Comparison of ENCODE assay signal across 22 cellular contexts in genomic region chr3:136311256-136311655, GRCh38.
A peak's percentile ranks its signal among the peaks of the same experiment; 100 is the strongest.
DNase-seq lines count a peak whose midpoint lies in the region; FAIRE-seq and TF ChIP-seq lines count a peak whose summit lies in the region.
"Had no signal": no experiment of that assay in that cellular context is flagged by ENCODE, and none has a peak within 500 bp of the region (broad histone marks: within the 10 kb centered on the region; RNA-seq: fewer than 3 reads in every experiment).

No MANE protein-coding gene starts in this region.

- no peaks in the 10 kb centered on the region for H3K27me3 ChIP-seq in kidney epithelial cell (ENCODE audit: control insufficient read depth, insufficient read depth, low read length)
- H3K27me3 ChIP-seq: BLaER1 had no signal

- TF ChIP-seq CTCF in kidney epithelial cell (IDR thresholded peaks at IDR 0.05; ENCODE audit: insufficient read depth, low read length, poor library complexity, severe bottlenecking): no peak

- H3K27ac Mint-ChIP-seq in activated CD4-positive, alpha-beta T cell treated with anti-CD3 and anti-CD28 coated beads, Interleukin-2, amount 10 ng/mL, durations not matched to agents 24 days and 14 days: no peak overlapping the region
- no peak overlapping the region for H3K27ac Mint-ChIP-seq in activated CD4-positive, alpha-beta T cell treated with anti-CD3 and anti-CD28 coated beads, Interleukin-2, amount 10 ng/mL, durations not matched to agents 7 days and 5 days
- H3K27ac Mint-ChIP-seq: B cell; CD4-positive, CD25-positive, alpha-beta regulatory T cell; CD8-positive, alpha-beta T cell; GM23338; H9; HFFc6 had no signal

- peaks cover 8% of the 10 kb centered on the region for H3K36me3 Mint-ChIP-seq in activated CD4-positive, alpha-beta T cell treated with anti-CD3 and anti-CD28 coated beads, Interleukin-2, amount 10 ng/mL, durations not matched to agents 24 days and 14 days (ENCODE audit: low read depth)
- peaks cover 5% of the 10 kb centered on the region for H3K36me3 Mint-ChIP-seq in activated CD4-positive, alpha-beta T cell treated with anti-CD3 and anti-CD28 coated beads, Interleukin-2, amount 10 ng/mL, durations not matched to agents 7 days and 5 days (ENCODE audit: low read depth)

- POLR2A ChIA-PET in activated CD4-positive, alpha-beta T cell treated with anti-CD3 and anti-CD28 coated beads, Interleukin-2, amount 10 ng/mL, durations not matched to agents 7 days and 5 days (lab: Charles Lee): no interaction called here

- no peak overlapping the region for H3K4me3 ChIP-seq in kidney epithelial cell (ENCODE audit: low read depth, low read length)
- H3K4me3 ChIP-seq: BLaER1, GM23338 had no signal

- peaks cover 3% of the 10 kb centered on the region for H3K9me3 Mint-ChIP-seq in activated CD4-positive, alpha-beta T cell treated with anti-CD3 and anti-CD28 coated beads, Interleukin-2, amount 10 ng/mL, durations not matched to agents 24 days and 14 days
- H3K9me3 Mint-ChIP-seq in activated CD4-positive, alpha-beta T cell treated with anti-CD3 and anti-CD28 coated beads, Interleukin-2, amount 10 ng/mL, durations not matched to agents 7 days and 5 days: peaks cover 2% of the 10 kb centered on the region
- H3K9me3 Mint-ChIP-seq: CD8-positive, alpha-beta T cell had no signal

- H3K4me3 Mint-ChIP-seq in activated CD4-positive, alpha-beta T cell treated with anti-CD3 and anti-CD28 coated beads, Interleukin-2, amount 10 ng/mL, durations not matched to agents 24 days and 14 days: no peak overlapping the region
- no peak overlapping the region for H3K4me3 Mint-ChIP-seq in activated CD4-positive, alpha-beta T cell treated with anti-CD3 and anti-CD28 coated beads, Interleukin-2, amount 10 ng/mL, durations not matched to agents 7 days and 5 days
- H3K4me3 Mint-ChIP-seq: B cell; CD4-positive, CD25-positive, alpha-beta regulatory T cell; CD8-positive, alpha-beta T cell; GM23338; H9; HFFc6 had no signal

- H3K4me1 Mint-ChIP-seq in activated CD4-positive, alpha-beta T cell treated with anti-CD3 and anti-CD28 coated beads, Interleukin-2, amount 10 ng/mL, durations not matched to agents 24 days and 14 days: no peaks in the 10 kb centered on the region
- no peaks in the 10 kb centered on the region for H3K4me1 Mint-ChIP-seq in activated CD4-positive, alpha-beta T cell treated with anti-CD3 and anti-CD28 coated beads, Interleukin-2, amount 10 ng/mL, durations not matched to agents 7 days and 5 days
- H3K4me1 Mint-ChIP-seq: B cell, GM23338, H9 had no signal

- no peak for FAIRE-seq in HTR-8/SVneo (lab: Jason Lieb, UNC)
- FAIRE-seq: A204.1, D721Med, GM12891, GM18507 had no signal

- intact Hi-C loops in activated CD4-positive, alpha-beta T cell treated with anti-CD3 and anti-CD28 coated beads, Interleukin-2, amount 10 ng/mL, durations not matched to agents 24 days and 14 days (cut with micrococcal nuclease): no loop called here

- CTCF ChIA-PET in activated CD4-positive, alpha-beta T cell treated with anti-CD3 and anti-CD28 coated beads, Interleukin-2, amount 10 ng/mL, durations not matched to agents 7 days and 5 days (lab: Charles Lee): interaction anchor here (1.7 kb wide), 1 partner anchor 9 kb away, joined by 3 read pairs; no protein-coding TSS in a partner anchor

- H3K36me3 ChIP-seq in kidney epithelial cell (ENCODE audit: control insufficient read depth, insufficient read depth, low read length): no peaks in the 10 kb centered on the region

- H3K27me3 Mint-ChIP-seq in activated CD4-positive, alpha-beta T cell treated with anti-CD3 and anti-CD28 coated beads, Interleukin-2, amount 10 ng/mL, durations not matched to agents 24 days and 14 days: no peaks in the 10 kb centered on the region
- H3K27me3 Mint-ChIP-seq in activated CD4-positive, alpha-beta T cell treated with anti-CD3 and anti-CD28 coated beads, Interleukin-2, amount 10 ng/mL, durations not matched to agents 7 days and 5 days: no peaks in the 10 kb centered on the region
- H3K27me3 Mint-ChIP-seq: B cell; CD4-positive, CD25-positive, alpha-beta regulatory T cell had no signal

- peak; percentile 29 for DNase-seq in activated CD4-positive, alpha-beta T cell treated with anti-CD3 and anti-CD28 coated beads, Interleukin-2, amount 10 ng/mL, durations not matched to agents 24 days and 14 days
- DNase-seq in activated CD4-positive, alpha-beta T cell treated with anti-CD3 and anti-CD28 coated beads, Interleukin-2, amount 10 ng/mL, durations not matched to agents 7 days and 5 days: no peak
- peak; percentile 7 for DNase-seq in kidney epithelial cell (ENCODE audit: low read depth)
- DNase-seq in left kidney (ENCODE audit: low read depth, low spot score): peak; percentile 61
- no peak for DNase-seq in DMS53 treated with DMSO at 0.1 percent for 48 hours (lab: John Stamatoyannopoulos, UW; ENCODE audit: unreplicated experiment)
- DNase-seq in NCI-H1092 (lab: John Stamatoyannopoulos, UW): no peak
- no peak for DNase-seq in HTR-8/SVneo (ENCODE audit: insufficient read length, low spot score)
- DNase-seq: Caco-2; CD4-positive, CD25-positive, alpha-beta regulatory T cell; CD8-positive, alpha-beta T cell; DMS 273 treated with DMSO at 0.1 percent for 48 hours; DMS79 treated with DMSO at 0.1 percent for 48 hours; GF-D8; H9; HFFc6 had no signal

Comparison
In these comparisons a context has a peak if more than half of its experiments do, and no peak if none do; other contexts are left out.
1. DNase-seq: peak in activated CD4-positive, alpha-beta T cell treated with anti-CD3 and anti-CD28 coated beads, Interleukin-2, amount 10 ng/mL, durations not matched to agents 24 days and 14 days (single experiment), kidney epithelial cell (single experiment) and left kidney (single experiment); none in activated CD4-positive, alpha-beta T cell treated with anti-CD3 and anti-CD28 coated beads, Interleukin-2, amount 10 ng/mL, durations not matched to agents 7 days and 5 days (single experiment), DMS53 treated with DMSO at 0.1 percent for 48 hours (single experiment), NCI-H1092 (single experiment) and HTR-8/SVneo (single experiment).